ENCODE assay signal across 16 cellular contexts in the genomic region with DNA sequence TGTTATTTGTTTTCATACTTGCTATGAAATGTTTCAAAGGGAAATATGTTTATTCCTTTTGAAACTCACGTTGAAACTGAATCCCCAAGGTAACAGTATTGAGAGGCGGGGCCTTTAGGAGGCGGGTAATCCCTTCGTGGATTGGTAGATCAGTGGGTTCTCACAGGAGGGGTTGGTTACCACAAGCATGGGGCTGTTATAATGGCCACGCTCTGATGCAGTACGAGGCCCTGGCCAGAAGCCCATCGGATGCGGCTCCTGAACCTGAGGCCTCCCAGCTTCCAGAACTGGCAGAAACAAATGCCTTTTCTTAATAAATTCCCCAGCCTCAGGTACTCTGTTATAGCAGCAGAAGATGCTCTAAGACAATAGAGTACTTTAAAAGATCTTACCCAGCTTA.
DNase-seq lines count a peak whose midpoint lies in the region; ATAC-seq and TF ChIP-seq lines count a peak whose summit lies in the region.
"Had no signal": no experiment of that assay in that cellular context is flagged by ENCODE, and none has a peak within 500 bp of the region (broad histone marks: within the 10 kb centered on the region; RNA-seq: fewer than 3 reads in every experiment).

No MANE protein-coding gene starts in this region.

- H3K36me3 Mint-ChIP-seq in activated T-cell treated with anti-CD3 and anti-CD28 coated beads, Interleukin-2, amount 50 U/mL, for 4 hours (ENCODE audit: insufficient read depth): no peaks in the 10 kb centered on the region
- H3K36me3 Mint-ChIP-seq: CD4-positive, CD25-positive, alpha-beta regulatory T cell; CD8-positive, alpha-beta T cell had no signal

- peaks cover 3% of the 10 kb centered on the region for H3K27me3 Mint-ChIP-seq in activated T-cell treated with anti-CD3 and anti-CD28 coated beads, Interleukin-2, amount 50 U/mL, for 4 hours (ENCODE audit: low read depth)
- H3K27me3 Mint-ChIP-seq: B cell; CD4-positive, CD25-positive, alpha-beta regulatory T cell had no signal

- TF ChIP-seq EP300 in Ishikawa (IDR thresholded peaks at IDR 0.05; ENCODE audit: borderline replicate concordance): no peak

- H3K9me3 Mint-ChIP-seq in activated T-cell treated with anti-CD3 and anti-CD28 coated beads, Interleukin-2, amount 50 U/mL, for 4 hours: no peaks in the 10 kb centered on the region
- H3K9me3 Mint-ChIP-seq: CD8-positive, alpha-beta T cell had no signal

- TF ChIP-seq RAD21 in Ishikawa (IDR thresholded peaks at IDR 0.05; ENCODE audit: low read depth): no peak

- H3K4me1 Mint-ChIP-seq in activated T-cell treated with anti-CD3 and anti-CD28 coated beads, Interleukin-2, amount 50 U/mL, for 4 hours (ENCODE audit: low read depth): no peaks in the 10 kb centered on the region
- H3K4me1 Mint-ChIP-seq: B cell; CD4-positive, CD25-positive, alpha-beta regulatory T cell had no signal

- no peak for ATAC-seq in GM18868 (IDR thresholded peaks at IDR 0.05; ENCODE audit: unreplicated experiment)
- ATAC-seq in activated T-cell treated with anti-CD3 and anti-CD28 coated beads, Interleukin-2, amount 50 U/mL, for 4 hours: no peak
- ATAC-seq: CD8-positive, alpha-beta T cell; GM12878 had no signal

- DNase-seq in NCI-H748 (lab: John Stamatoyannopoulos, UW; ENCODE audit: unreplicated experiment) (peak; percentile 12), NCI-H748 treated with DMSO at 0.1 percent for 48 hours (lab: John Stamatoyannopoulos, UW) (no peak)
- peak; percentile 42 for DNase-seq in activated effector memory CD4-positive, alpha-beta T cell treated with anti-CD3 and anti-CD28 coated beads, Interleukin-2, amount 50 U/mL, for 16 hours
- DNase-seq in activated effector memory CD4-positive, alpha-beta T cell treated with Interleukin-2 at 50 U/mL for 16 hours: no peak
- DNase-seq in activated T-cell treated with anti-CD3 and anti-CD28 coated beads, Interleukin-2, amount 50 U/mL, for 4 hours: no peak
- DNase-seq: CD4-positive, CD25-positive, alpha-beta regulatory T cell; CD8-positive, alpha-beta T cell; DMS153; EL; GDM1; GOT3; HCEC 1CT had no signal

- H3K4me3 Mint-ChIP-seq in activated T-cell treated with anti-CD3 and anti-CD28 coated beads, Interleukin-2, amount 50 U/mL, for 4 hours: no peak overlapping the region
- H3K4me3 Mint-ChIP-seq: B cell; CD4-positive, CD25-positive, alpha-beta regulatory T cell; CD8-positive, alpha-beta T cell had no signal

TF ChIP-seq in Ishikawa, 13 proteins besides CTCF, POLR2A, EP300 and RAD21:
- TF ChIP-seq, protein P1, sequence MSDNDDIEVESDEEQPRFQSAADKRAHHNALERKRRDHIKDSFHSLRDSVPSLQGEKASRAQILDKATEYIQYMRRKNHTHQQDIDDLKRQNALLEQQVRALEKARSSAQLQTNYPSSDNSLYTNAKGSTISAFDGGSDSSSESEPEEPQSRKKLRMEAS (IDR thresholded peaks at IDR 0.05): 0 out of 2 replicates have a peak, but pooled peaks have one; percentile 40
- TF ChIP-seq YY1 (IDR thresholded peaks at IDR 0.05; ENCODE audit: low read depth): no peak

Comparison
In these comparisons a context has a peak if more than half of its experiments do, and no peak if none do; other contexts are left out.
1. DNase-seq: peak in NCI-H748 (single experiment) and activated effector memory CD4-positive, alpha-beta T cell treated with anti-CD3 and anti-CD28 coated beads, Interleukin-2, amount 50 U/mL, for 16 hours (single experiment); none in NCI-H748 treated with DMSO at 0.1 percent for 48 hours (single experiment), activated effector memory CD4-positive, alpha-beta T cell treated with Interleukin-2 at 50 U/mL for 16 hours (single experiment) and activated T-cell treated with anti-CD3 and anti-CD28 coated beads, Interleukin-2, amount 50 U/mL, for 4 hours (single experiment).